In genomic region chr16:3235856-3236669, GRCh38 we compare ENCODE assay signal across 8 cellular contexts. TPM values are rescaled to one million over a fixed set of nuclear protein-coding genes. Genes with fewer than 3 reads are reported as not detected.
A peak's percentile ranks its signal among the peaks of the same experiment; 100 is the strongest.
DNase-seq lines count a peak whose midpoint lies in the region; ATAC-seq, FAIRE-seq and TF ChIP-seq lines count a peak whose summit lies in the region.

No MANE protein-coding gene starts in this region.

- H3K27me3 Mint-ChIP-seq in activated B cell treated with CpG ODN at 0.5 μM for 24 hours = no peaks in the 10 kb centered on the region

- ATAC-seq in HCT116 = no peak
- no peak for ATAC-seq in activated B cell treated with CpG ODN at 0.5 μM for 24 hours (ENCODE audit: low read depth)
- no peak for ATAC-seq in HG03108 (IDR thresholded peaks at IDR 0.05; ENCODE audit: unreplicated experiment)

- H3K27ac Mint-ChIP-seq in activated B cell treated with CpG ODN at 0.5 μM for 24 hours = peak overlapping the region; percentile 70

- H3K9ac ChIP-seq in HCT116 (ENCODE audit: low read length) = no peak overlapping the region

- H3K79me2 ChIP-seq in HCT116 (ENCODE audit: insufficient read depth, low read length) = peaks cover 14% of the 10 kb centered on the region

- peaks cover 12 to 20% of the 10 kb centered on the region in 2 experiments for H3K36me3 ChIP-seq in HCT116 (ENCODE audit: control insufficient read depth in 1 of 2, insufficient read depth in 2 of 2, low read length in 2 of 2)

- TF ChIP-seq CTCF in HCT116 (IDR thresholded peaks at IDR 0.05 in 2 of 3, conservative IDR thresholded peaks at IDR 0.05 in 1 of 3; ENCODE audit: borderline replicate concordance in 1 of 3, insufficient read depth in 1 of 3, low read depth in 2 of 3, low read length in 2 of 3) = no peak
- no peak for TF ChIP-seq CTCF in activated B cell treated with CpG ODN at 0.5 μM for 24 hours (IDR thresholded peaks at IDR 0.05)
- no peak for TF ChIP-seq CTCF in RWPE1 (conservative IDR thresholded peaks at IDR 0.05; ENCODE audit: low read depth)

- intact Hi-C loops in HCT116 (cut with micrococcal nuclease) (no loop called here), activated B cell treated with CpG ODN at 0.5 μM for 24 hours (cut with micrococcal nuclease) (loop anchor here (1.0 to 5.0 kb wide), 8 partner anchors 28 to 264 kb away; partner anchors contain the start of genes TIGD7, ZNF174, ZNF75A and ZSCAN32)

- POLR2A ChIA-PET in HCT116 (lab: Charles Lee) = interaction anchor here (0.9 to 1.4 kb wide), 2 partner anchors 29 to 208 kb away, joined by 3 to 5 read pairs; partner anchors contain the start of genes NAA60 and ZNF597
- POLR2A ChIA-PET in activated B cell treated with CpG ODN at 0.5 μM for 24 hours (lab: Charles Lee) = interaction anchor here (1.2 to 2.7 kb wide), 5 partner anchors 29 to 221 kb away, joined by 3 to 22 read pairs (median 6); partner anchors contain the start of genes ZNF174, ZNF263 and ZSCAN32
- POLR2A ChIA-PET in RWPE1 (lab: Yijun Ruan, JAX; ENCODE audit: low non-redundant PET) = no interaction called here

- TF ChIP-seq POLR2A in HCT116 (IDR thresholded peaks at IDR 0.05; ENCODE audit: borderline replicate concordance, extremely low read depth, insufficient read depth, insufficient read length) (no peak), erythroblast (IDR thresholded peaks at IDR 0.05; ENCODE audit: low read length) (no peak), GM12891 (IDR thresholded peaks at IDR 0.05; ENCODE audit: low read depth, low read length) (no peak)

- H3K27me3 ChIP-seq in HCT116 (ENCODE audit: insufficient read depth, low read length) = no peaks in the 10 kb centered on the region

- no peaks in the 10 kb centered on the region for H4K20me1 ChIP-seq in HCT116 (ENCODE audit: insufficient read depth)

- no peak overlapping the region for H2AFZ ChIP-seq in HCT116 (ENCODE audit: low read depth, low read length, poor library complexity, severe bottlenecking)

- CTCF ChIA-PET in HCT116 (lab: Charles Lee) = no interaction called here
- CTCF ChIA-PET in activated B cell treated with CpG ODN at 0.5 μM for 24 hours (lab: Charles Lee) = interaction anchor here (1.3 kb wide), 1 partner anchor 9 kb away, joined by 3 read pairs; no protein-coding TSS in a partner anchor
- CTCF ChIA-PET in RWPE1 (lab: Yijun Ruan, JAX) = interaction anchor here (0.6 kb wide), 1 partner anchor 421 kb away, joined by 5 read pairs; no protein-coding TSS in a partner anchor

- no TSS peak for BruUV-seq in HCT116 (replicated peaks; lab: Mats Ljungman, UMichigan)

- peaks cover 24% of the 10 kb centered on the region for H3K4me1 Mint-ChIP-seq in activated B cell treated with CpG ODN at 0.5 μM for 24 hours

- peaks cover 0 to 10% of the 10 kb centered on the region in 2 experiments; a peak in 2 of 4 replicates for H3K9me3 ChIP-seq in HCT116 (ENCODE audit: control insufficient read depth in 1 of 2, insufficient read depth in 1 of 2, low read depth in 1 of 2, low read length in 2 of 2)

- no peak overlapping the region for H3K4me3 ChIP-seq in HCT116 (replicated peaks in 1 of 2; ENCODE audit: low read depth in 1 of 2, low read length in 2 of 2)

- peaks cover 29% of the 10 kb centered on the region for H3K36me3 Mint-ChIP-seq in activated B cell treated with CpG ODN at 0.5 μM for 24 hours (ENCODE audit: low read depth)

- peaks cover 9% of the 10 kb centered on the region for H3K9me3 Mint-ChIP-seq in activated B cell treated with CpG ODN at 0.5 μM for 24 hours

- H3K27ac ChIP-seq in HCT116 (ENCODE audit: low read depth, low read length) = no peak overlapping the region
- H3K27ac ChIP-seq in RWPE1 = no peak overlapping the region

- no peak for FAIRE-seq in GM12891 (lab: Jason Lieb, UNC)

- RAD21 ChIA-PET in HCT116 (lab: Charles Lee; ENCODE audit: low non-redundant PET in 1 of 2, low total read pairs in 2 of 2, uncharacterized antibody in 2 of 2, unreplicated experiment in 2 of 2) = no interaction called here

- peaks cover 5 to 7% of the 10 kb centered on the region in 2 experiments; a peak in 2 of 4 replicates for H3K4me1 ChIP-seq in HCT116 (ENCODE audit: control insufficient read depth in 1 of 2, insufficient read depth in 2 of 2, low read length in 2 of 2)

- no peak overlapping the region for H3K4me2 ChIP-seq in HCT116 (ENCODE audit: low read length)

- peak overlapping the region; percentile 72 for H3K4me3 Mint-ChIP-seq in activated B cell treated with CpG ODN at 0.5 μM for 24 hours

- no peak for TF ChIP-seq RAD21 in HCT116 (IDR thresholded peaks at IDR 0.05; ENCODE audit: low read depth)

- DNase-seq in HCT116 (ENCODE audit: low read depth, low spot score) (no peak), activated B cell treated with CpG ODN at 0.5 μM for 24 hours (no peak), erythroblast (lab: John Stamatoyannopoulos, UW) (peak; percentile 21 to 32), NCI-H187 treated with DMSO at 0.1 percent for 48 hours (lab: John Stamatoyannopoulos, UW) (no peak), GM12891 (ENCODE audit: insufficient read length, low spot score) (no peak), RWPE1 (ENCODE audit: low spot score) (no peak)
- peak; percentile 38 for DNase-seq in stimulated activated CD4-positive, alpha-beta T cell treated with anti-CD3 and anti-CD28 coated beads, Interleukin-1b, Interleukin-23, amount 100 ng/mL, for 48 hours

- no peaks in the 10 kb centered on the region for H3K9me2 ChIP-seq in HCT116 (ENCODE audit: insufficient read depth)

TF ChIP-seq in HCT116, 20 proteins besides CTCF, POLR2A, EP300 and RAD21:
- TF ChIP-seq CBX3 (IDR thresholded peaks at IDR 0.05; ENCODE audit: low read depth) = peak; percentile 49; the same call in 1 of the 2 replicates
- TF ChIP-seq REST (IDR thresholded peaks at IDR 0.05; ENCODE audit: low read depth) = no peak

TF ChIP-seq in GM12891, 5 proteins besides CTCF, POLR2A, EP300 and RAD21:
- TF ChIP-seq SPI1 (IDR thresholded peaks at IDR 0.05; ENCODE audit: low read depth, low read length) (no peak), POLR2AphosphoS5 (IDR thresholded peaks at IDR 0.05; ENCODE audit: low read depth, low read length) (no peak), POU2F2 (IDR thresholded peaks at IDR 0.05; ENCODE audit: low read depth, low read length) (no peak), PAX5 (IDR thresholded peaks at IDR 0.05; ENCODE audit: insufficient read depth, low read length, severe bottlenecking) (no peak), TAF1 (IDR thresholded peaks at IDR 0.05; ENCODE audit: low read depth, low read length) (no peak)

RNA-seq across cellular contexts. Expression of gene ZNF200, which starts 1.1 kb away (rescaled TPM):
- total RNA-seq in HCT116 (2021; ENCODE audit: unreplicated experiment) (8.8 TPM), activated B cell treated with CpG ODN at 0.5 μM for 24 hours (13.6 and 15.1 TPM in 2 replicates)
- polyA plus RNA-seq in HCT116 (2012) = 3.2 and 5.0 TPM in 2 replicates
- 3.3 TPM for polyA plus RNA-seq in GM12891 (2012; ENCODE audit: low read depth, missing spikeins)

RNA-seq across cellular contexts. Expression of gene MEFV, which starts 20.4 kb away (rescaled TPM):
- 0.15 TPM for total RNA-seq in HCT116 (2021; ENCODE audit: unreplicated experiment)
- 0.02 TPM in 1 of 2 replicates, not detected in the other for polyA plus RNA-seq in HCT116 (2012)
- total RNA-seq in activated B cell treated with CpG ODN at 0.5 μM for 24 hours = not detected in 2 replicates
- 0.26 TPM for polyA plus RNA-seq in GM12891 (2012; ENCODE audit: low read depth, missing spikeins)

RNA-seq across cellular contexts. Expression of gene ZNF263, which starts 47.2 kb away (rescaled TPM):
- 31.4 TPM for total RNA-seq in HCT116 (2021; ENCODE audit: unreplicated experiment)
- 24.2 and 28.2 TPM in 2 replicates for polyA plus RNA-seq in HCT116 (2012)
- 42.7 and 42.9 TPM in 2 replicates for total RNA-seq in activated B cell treated with CpG ODN at 0.5 μM for 24 hours
- 19.4 TPM for polyA plus RNA-seq in GM12891 (2012; ENCODE audit: low read depth, missing spikeins)

RNA-seq across cellular contexts. Expression of gene OR1F1, which starts 48.1 kb away (rescaled TPM):
- total RNA-seq in HCT116 (2021; ENCODE audit: unreplicated experiment) (not detected), activated B cell treated with CpG ODN at 0.5 μM for 24 hours (not detected in 2 replicates)
- polyA plus RNA-seq in HCT116 (2012) = 0.07 TPM in 1 of 2 replicates, not detected in the other
- not detected for polyA plus RNA-seq in GM12891 (2012; ENCODE audit: low read depth, missing spikeins)

Comparison
In these comparisons a context has a peak if more than half of its experiments do, and no peak if none do; other contexts are left out.
1. DNase-seq: peak in erythroblast (2 of 2) and stimulated activated CD4-positive, alpha-beta T cell treated with anti-CD3 and anti-CD28 coated beads, Interleukin-1b, Interleukin-23, amount 100 ng/mL, for 48 hours (single experiment); none in HCT116 (single experiment), activated B cell treated with CpG ODN at 0.5 μM for 24 hours (single experiment), NCI-H187 treated with DMSO at 0.1 percent for 48 hours (single experiment), GM12891 (single experiment) and RWPE1 (single experiment).